1 cellular context compared by ENCODE assay signal in genomic region chr9:127548352-127548878, GRCh38.
TF ChIP-seq lines count a peak whose summit lies in the region.

No MANE protein-coding gene starts in this region.

TF ChIP-seq in HepG2, 621 proteins besides CTCF, POLR2A, EP300 and RAD21 (continued from another document):
- TF ChIP-seq GFI1 (CRISPR knock-in tag; IDR thresholded peaks at IDR 0.05; ENCODE audit: borderline replicate concordance) (peak; percentile 76), GABPA (IDR thresholded peaks at IDR 0.05; ENCODE audit: low read depth, low read length) (no peak), GABPA (CRISPR knock-in tag; IDR thresholded peaks at IDR 0.05; ENCODE audit: low read depth) (0 out of 2 replicates have a peak, but pooled peaks have one; percentile 42), RCOR2 (CRISPR knock-in tag; IDR thresholded peaks at IDR 0.05) (no peak), NCOA2 (CRISPR knock-in tag; IDR thresholded peaks at IDR 0.05) (peak; percentile 46), CEBPG (CRISPR knock-in tag; IDR thresholded peaks at IDR 0.05) (peak; percentile 2; the same call in 1 of the 2 replicates), PRDM10 (CRISPR knock-in tag; IDR thresholded peaks at IDR 0.05; ENCODE audit: low read depth) (0 out of 2 replicates have a peak, but pooled peaks have one; percentile 20), SAP130 (CRISPR knock-in tag; IDR thresholded peaks at IDR 0.05; ENCODE audit: low read depth) (peak; percentile 80), KLF6 (CRISPR knock-in tag; IDR thresholded peaks at IDR 0.05) (0 out of 2 replicates have a peak, but pooled peaks have one; percentile 38), ZNF331 (CRISPR knock-in tag; IDR thresholded peaks at IDR 0.05) (peak; percentile 45; the same call in 1 of the 2 replicates), FOXK2 (IDR thresholded peaks at IDR 0.05) (no peak), MAX (IDR thresholded peaks at IDR 0.05) (peak; percentile 84), ZNF292 (CRISPR knock-in tag; IDR thresholded peaks at IDR 0.05; ENCODE audit: borderline replicate concordance, low read depth) (0 out of 2 replicates have a peak, but pooled peaks have one; percentile 21), HDAC2 (CRISPR knock-in tag; IDR thresholded peaks at IDR 0.05) (peak; percentile 67; the same call in 1 of the 2 replicates), ZBTB38 (CRISPR knock-in tag; IDR thresholded peaks at IDR 0.05) (peak; percentile 50; the same call in 1 of the 2 replicates)
